8 cellular contexts compared by ENCODE assay signal in genomic region chr22:24432059-24432853, GRCh38. TPM values are rescaled to one million over a fixed set of nuclear protein-coding genes. Genes with fewer than 3 reads are reported as not detected.
A peak's percentile ranks its signal among the peaks of the same experiment; 100 is the strongest.
DNase-seq lines count a peak whose midpoint lies in the region; ATAC-seq and TF ChIP-seq lines count a peak whose summit lies in the region.

No MANE protein-coding gene starts in this region.

- H3K4me3 Mint-ChIP-seq in type B pancreatic cell: no peak overlapping the region

- H3K4me3 ChIP-seq in mucosa of descending colon: no peak overlapping the region

- DNase-seq in AG20443 (ENCODE audit: low spot score) (peak; percentile 63), NCI-H226 (peak; percentile 82), cerebellum (ENCODE audit: low spot score) (peak; percentile 56), mucosa of descending colon (peak in 2 of 3 donors; percentile 69 to 75), type B pancreatic cell (ENCODE audit: extremely low spot score, unreplicated experiment) (no peak), KG1 (lab: John Stamatoyannopoulos, UW) (no peak), NCI-H1694 treated with DMSO at 0.1 percent for 48 hours (lab: John Stamatoyannopoulos, UW) (no peak), NCI-H345 treated with DMSO at 0.1 percent for 48 hours (lab: John Stamatoyannopoulos, UW; ENCODE audit: unreplicated experiment) (no peak)

- no peak overlapping the region for H3K27ac Mint-ChIP-seq in type B pancreatic cell

- peaks cover 36% of the 10 kb centered on the region for H3K4me1 ChIP-seq in mucosa of descending colon (ENCODE audit: low read depth)

- no peaks in the 10 kb centered on the region for H3K36me3 ChIP-seq in mucosa of descending colon (ENCODE audit: low read depth)

- H3K27me3 Mint-ChIP-seq in type B pancreatic cell: peaks cover 5% of the 10 kb centered on the region

- TF ChIP-seq CTCF in mucosa of descending colon (IDR thresholded peaks at IDR 0.05) (no peak), type B pancreatic cell (conservative IDR thresholded peaks at IDR 0.05) (no peak)

- no peaks in the 10 kb centered on the region for H3K36me3 Mint-ChIP-seq in type B pancreatic cell

- intact Hi-C loops in mucosa of descending colon (cut with DNase I, micrococcal nuclease): no loop called here

- H3K9me3 ChIP-seq in mucosa of descending colon: no peaks in the 10 kb centered on the region

- peaks cover 25% of the 10 kb centered on the region for H3K4me1 Mint-ChIP-seq in type B pancreatic cell (ENCODE audit: unreplicated experiment)

- H3K9me3 Mint-ChIP-seq in type B pancreatic cell: no peaks in the 10 kb centered on the region

- peak; percentile 12 for ATAC-seq in mucosa of descending colon

RNA-seq across cellular contexts. Expression of gene ADORA2A, which starts 4.9 kb away (rescaled TPM):
- total RNA-seq in cerebellum (12.9 TPM), mucosa of descending colon (1 to 10 TPM; 2.1 to 4.0 (median 3.6) TPM), type B pancreatic cell (ENCODE audit: low replicate concordance) (7.2 and 19.2 TPM in 2 replicates)

Comparison
In these comparisons a context has a peak if more than half of its experiments do, and no peak if none do; other contexts are left out.
1. DNase-seq: peak in AG20443 (single experiment), NCI-H226 (single experiment), cerebellum (single experiment) and mucosa of descending colon (2 of 3); none in type B pancreatic cell (single experiment), KG1 (single experiment), NCI-H1694 treated with DMSO at 0.1 percent for 48 hours (single experiment) and NCI-H345 treated with DMSO at 0.1 percent for 48 hours (single experiment).